29 cellular contexts compared by ENCODE assay signal in genomic region chr15:70053006-70053702, GRCh38. TPM values are rescaled to one million over a fixed set of nuclear protein-coding genes. Genes with fewer than 3 reads are reported as not detected.
DNase-seq lines count a peak whose midpoint lies in the region; ATAC-seq, FAIRE-seq and TF ChIP-seq lines count a peak whose summit lies in the region.
"Had no signal": no experiment of that assay in that cellular context is flagged by ENCODE, and none has a peak within 500 bp of the region (broad histone marks: within the 10 kb centered on the region; RNA-seq: fewer than 3 reads in every experiment).

No MANE protein-coding gene starts in this region.

- TF ChIP-seq RAD21 in A549 (conservative IDR thresholded peaks at IDR 0.05 in 1 of 2, IDR thresholded peaks at IDR 0.05 in 1 of 2) = no peak

- 86% methylated on average over 14 of the region's 14 CpGs for WGBS in A549 (ENCODE audit: missing lambda C conversion rate)

- H3K9me3 Mint-ChIP-seq in CD14-positive monocyte = no peaks in the 10 kb centered on the region
- no peaks in the 10 kb centered on the region for H3K9me3 Mint-ChIP-seq in naive thymus-derived CD4-positive, alpha-beta T cell
- H3K9me3 Mint-ChIP-seq: CD4-positive, CD25-positive, alpha-beta regulatory T cell; neural progenitor cell had no signal

- H3K27me3 Mint-ChIP-seq in CD14-positive monocyte (ENCODE audit: low read depth in 3 of 3) = no peaks in the 10 kb centered on the region
- H3K27me3 Mint-ChIP-seq in naive thymus-derived CD4-positive, alpha-beta T cell = no peaks in the 10 kb centered on the region
- H3K27me3 Mint-ChIP-seq: CD4-positive, CD25-positive, alpha-beta regulatory T cell had no signal

- no peaks in the 10 kb centered on the region for H3K4me1 ChIP-seq in A549
- H3K4me1 ChIP-seq in kidney (ENCODE audit: control insufficient read depth in 1 of 2, insufficient read depth in 1 of 2, low read depth in 1 of 2, low read length in 2 of 2) = no peaks in the 10 kb centered on the region
- H3K4me1 ChIP-seq in naive thymus-derived CD4-positive, alpha-beta T cell (ENCODE audit: control insufficient read depth in 2 of 2, insufficient read depth in 2 of 2, low read length in 2 of 2) = no peaks in the 10 kb centered on the region
- H3K4me1 ChIP-seq: breast epithelium, colonic mucosa, thyroid gland had no signal

- TF ChIP-seq EP300 in A549 (IDR thresholded peaks at IDR 0.05) = no peak

- FAIRE-seq in A549 (lab: Jason Lieb, UNC) (no peak), kidney (lab: Jason Lieb, UNC) (no peak)
- FAIRE-seq: D721Med, GM12891, H54, islet of Langerhans had no signal

- TF ChIP-seq CTCF in A549 (IDR thresholded peaks at IDR 0.05) (no peak), CD14-positive monocyte (IDR thresholded peaks at IDR 0.05) (no peak), kidney (IDR thresholded peaks at IDR 0.05; ENCODE audit: borderline replicate concordance, extremely low read depth, insufficient read depth) (no peak)

- H3K27ac Mint-ChIP-seq in CD14-positive monocyte = peak overlapping the region in 2 of 7 donors; percentile 20 to 28
- H3K27ac Mint-ChIP-seq in naive thymus-derived CD4-positive, alpha-beta T cell = no peak overlapping the region
- H3K27ac Mint-ChIP-seq: CD4-positive, CD25-positive, alpha-beta regulatory T cell; neural progenitor cell had no signal

- H3K4me1 Mint-ChIP-seq in CD14-positive monocyte = peaks cover 3% of the 10 kb centered on the region
- H3K4me1 Mint-ChIP-seq in naive thymus-derived CD4-positive, alpha-beta T cell = peaks cover 0 to 4% (median 0%) of the 10 kb centered on the region in 7 donors
- H3K4me1 Mint-ChIP-seq: CD4-positive, CD25-positive, alpha-beta regulatory T cell had no signal

- H3K36me3 ChIP-seq in kidney (ENCODE audit: control insufficient read depth in 1 of 2, insufficient read depth in 2 of 2, low read length in 2 of 2) = peaks cover 56 to 74% of the 10 kb centered on the region in 2 donors
- H3K36me3 ChIP-seq in naive thymus-derived CD4-positive, alpha-beta T cell (ENCODE audit: control insufficient read depth in 2 of 3, insufficient read depth in 3 of 3, low read length in 3 of 3) = peaks cover 19 to 96% (median 27%) of the 10 kb centered on the region in 3 experiments
- H3K36me3 ChIP-seq: neural progenitor cell had no signal

- intact Hi-C loops in CD14-positive monocyte (cut with micrococcal nuclease) = no loop called here
- intact Hi-C loops in kidney (cut with DNase I) = no loop called here
- intact Hi-C loops in naive thymus-derived CD4-positive, alpha-beta T cell (cut with micrococcal nuclease) = no loop called here

- H3K36me3 Mint-ChIP-seq in CD14-positive monocyte = peaks cover 97 to 99% of the 10 kb centered on the region in 2 donors
- H3K36me3 Mint-ChIP-seq in naive thymus-derived CD4-positive, alpha-beta T cell = peaks cover 20 to 59% (median 26%) of the 10 kb centered on the region in 5 donors

- ATAC-seq in A549 (no peak), HG02759 (IDR thresholded peaks at IDR 0.05; ENCODE audit: unreplicated experiment) (no peak)
- no peak for ATAC-seq in naive thymus-derived CD4-positive, alpha-beta T cell
- ATAC-seq: gastrocnemius medialis had no signal

- no peak overlapping the region for H3K4me2 ChIP-seq in A549
- H3K4me2 ChIP-seq: neural progenitor cell had no signal

- H3K4me3 ChIP-seq in A549 (no peak overlapping the region), kidney (ENCODE audit: low read length in 2 of 2) (no peak overlapping the region)
- no peak overlapping the region for H3K4me3 ChIP-seq in naive thymus-derived CD4-positive, alpha-beta T cell (ENCODE audit: low read length)
- H3K4me3 ChIP-seq: breast epithelium, colonic mucosa, esophagus muscularis mucosa, gastrocnemius medialis, neural progenitor cell, thyroid gland had no signal

- H3K27me3 ChIP-seq in naive thymus-derived CD4-positive, alpha-beta T cell (ENCODE audit: control insufficient read depth in 2 of 2, insufficient read depth in 2 of 2, low read length in 2 of 2) = no peaks in the 10 kb centered on the region
- H3K27me3 ChIP-seq: breast epithelium, colonic mucosa, esophagus muscularis mucosa, gastrocnemius medialis, neural progenitor cell, thyroid gland had no signal

- POLR2A ChIA-PET in A549 (lab: Yijun Ruan, JAX) = no interaction called here
- POLR2A ChIA-PET in naive thymus-derived CD4-positive, alpha-beta T cell (lab: Charles Lee) = no interaction called here

- H3K27ac ChIP-seq in A549 (no peak overlapping the region), kidney (ENCODE audit: low read depth in 2 of 2, low read length in 2 of 2) (no peak overlapping the region)
- H3K27ac ChIP-seq in naive thymus-derived CD4-positive, alpha-beta T cell (ENCODE audit: low read depth, low read length) = no peak overlapping the region
- H3K27ac ChIP-seq: breast epithelium, colonic mucosa, esophagus muscularis mucosa, gastrocnemius medialis, neural progenitor cell, thyroid gland, VCaP had no signal

- no peak overlapping the region for H3K9ac ChIP-seq in kidney (ENCODE audit: low read length in 2 of 2)
- H3K9ac ChIP-seq: neural progenitor cell had no signal

- no peak overlapping the region for H3K4me3 Mint-ChIP-seq in CD14-positive monocyte
- no peak overlapping the region for H3K4me3 Mint-ChIP-seq in naive thymus-derived CD4-positive, alpha-beta T cell
- H3K4me3 Mint-ChIP-seq: CD4-positive, CD25-positive, alpha-beta regulatory T cell; neural progenitor cell had no signal

- CTCF ChIA-PET in A549 (lab: Yijun Ruan, JAX) = interaction anchor here (0.7 to 1.5 kb wide), 3 partner anchors 10 to 39 kb away, joined by 3 to 5 read pairs (median 3); no protein-coding TSS in a partner anchor
- CTCF ChIA-PET in naive thymus-derived CD4-positive, alpha-beta T cell (lab: Charles Lee) = no interaction called here

- no peak for TF ChIP-seq POLR2A in A549 (IDR thresholded peaks at IDR 0.05; ENCODE audit: low read length)

- H3K9me3 ChIP-seq in A549 (no peaks in the 10 kb centered on the region), kidney (ENCODE audit: control insufficient read depth in 1 of 2, low read length in 2 of 2) (no peaks in the 10 kb centered on the region)
- no peaks in the 10 kb centered on the region for H3K9me3 ChIP-seq in naive thymus-derived CD4-positive, alpha-beta T cell (ENCODE audit: control insufficient read depth in 2 of 3, low read length in 3 of 3)
- H3K9me3 ChIP-seq: breast epithelium, colonic mucosa, esophagus muscularis mucosa, gastrocnemius medialis, thyroid gland had no signal

- no peak for DNase-seq in A549 (ENCODE audit: low read depth in 1 of 2, low spot score in 1 of 2)
- peak; percentile 36 for DNase-seq in CD14-positive monocyte (ENCODE audit: low spot score)
- DNase-seq in kidney = peak; percentile 40
- peak; percentile 42 for DNase-seq in pons (ENCODE audit: low spot score)
- DNase-seq in NCI-H1694 treated with DMSO at 0.1 percent for 48 hours (lab: John Stamatoyannopoulos, UW) = no peak
- DNase-seq in naive thymus-derived CD4-positive, alpha-beta T cell = no peak
- DNase-seq in activated gamma-delta T cell treated with Interleukin-2 at 50 U/mL for 16 hours = no peak
- DNase-seq: activated CD4-positive, alpha-beta T cell treated with anti-CD3 and anti-CD28 coated beads for 48 hours; CD4-positive, CD25-positive, alpha-beta regulatory T cell; colonic mucosa; effector memory CD4-positive, alpha-beta T cell; gastrocnemius medialis; left ventricle myocardium superior; NCI-H1092 treated with DMSO at 0.1 percent for 48 hours; NCI-H2029; NCI-H446; NCI-H82; stimulated activated CD4-positive, alpha-beta T cell treated with anti-CD3 and anti-CD28 coated beads, Interleukin-2, amount 100 ng/mL, for 48 hours; stimulated activated naive CD4-positive, alpha-beta T cell treated with Interleukin-2 at 50 U/mL for 16 hours; thyroid gland had no signal

TF ChIP-seq in A549, 52 proteins besides CTCF, POLR2A, EP300 and RAD21:
- peak; percentile 28 for TF ChIP-seq ZFP36 (IDR thresholded peaks at IDR 0.05; ENCODE audit: borderline replicate concordance, partially characterized antibody)
- no peak for TF ChIP-seq JUN (IDR thresholded peaks at IDR 0.05)

RNA-seq across cellular contexts. Expression of gene TLE3, which starts 44.6 kb away (rescaled TPM):
- polyA plus RNA-seq in A549 (2011; rRNA removed) = 4.6 and 6.6 TPM in 2 replicates
- polyA plus RNA-seq in A549 (2012; cell fraction: cytosol; rRNA removed) = 6.7 and 9.5 TPM in 2 replicates
- 17.4 and 28.4 TPM in 2 replicates for polyA plus RNA-seq in A549 (2012; cell fraction: nucleus; rRNA removed)
- 5.3 to 5.7 TPM (median 5.5 TPM) in 3 replicates for polyA plus RNA-seq in A549 (2017; fragmentation: RNase III; extraction: RNeasy Plus Mini Kit Qiagen cat#74134 plus additional on column Dnase treatment)
- 11.0 and 13.6 TPM in 2 replicates for polyA minus RNA-seq in A549 (2011; rRNA and poly(A)+ RNA removed)
- polyA plus RNA-seq in CD14-positive monocyte = 10 to 100 TPM; 12.8 to 23.6 TPM
- total RNA-seq in kidney = 71.7 TPM
- 10.3 TPM for polyA plus RNA-seq in kidney (ENCODE audit: insufficient read depth, low read depth, low replicate concordance)
- 100 to 1,000 TPM in 4 of 5 experiments, 10 to 100 TPM in 1; 84.5 to 183 (median 120) TPM for total RNA-seq in naive thymus-derived CD4-positive, alpha-beta T cell
- polyA plus RNA-seq in naive thymus-derived CD4-positive, alpha-beta T cell = 10 to 100 TPM; 15.2 to 41.4 TPM

Comparison
In these comparisons a context has a peak if more than half of its experiments do, and no peak if none do; other contexts are left out.
1. DNase-seq: peak in CD14-positive monocyte (single experiment), kidney (single experiment) and pons (single experiment); none in A549 (0 of 2), NCI-H1694 treated with DMSO at 0.1 percent for 48 hours (single experiment), naive thymus-derived CD4-positive, alpha-beta T cell (0 of 9) and activated gamma-delta T cell treated with Interleukin-2 at 50 U/mL for 16 hours (single experiment).